In genomic region chr21:42198949-42199348, GRCh38 we compare ENCODE assay signal across 12 cellular contexts. TPM values are rescaled to one million over a fixed set of nuclear protein-coding genes. Genes with fewer than 3 reads are reported as not detected.
DNase-seq lines count a peak whose midpoint lies in the region; ATAC-seq, FAIRE-seq and TF ChIP-seq lines count a peak whose summit lies in the region.
"Had no signal": no experiment of that assay in that cellular context is flagged by ENCODE, and none has a peak within 500 bp of the region (broad histone marks: within the 10 kb centered on the region; RNA-seq: fewer than 3 reads in every experiment).

No MANE protein-coding gene starts in this region.

- H3K27me3 Mint-ChIP-seq in astrocyte (ENCODE audit: low read depth, unreplicated experiment), result peaks cover 9% of the 10 kb centered on the region
- H3K27me3 Mint-ChIP-seq: stimulated activated naive CD8-positive, alpha-beta T cell treated with anti-CD3 and anti-CD28 coated beads, Interleukin-15, Interleukin-2, amounts not matched to agents 100 ng/mL and 50 ng/mL, for 24 hours had no signal

- intact Hi-C loops in mucosa of descending colon (cut with DNase I, micrococcal nuclease) (no loop called here), left cardiac atrium (cut with DNase I) (no loop called here)

- no peaks in the 10 kb centered on the region for H3K79me2 ChIP-seq in astrocyte (ENCODE audit: insufficient read depth, low read length)

- no peak overlapping the region for H3K4me3 Mint-ChIP-seq in astrocyte (ENCODE audit: unreplicated experiment)
- H3K4me3 Mint-ChIP-seq: stimulated activated naive CD8-positive, alpha-beta T cell treated with anti-CD3 and anti-CD28 coated beads, Interleukin-15, Interleukin-2, amounts not matched to agents 100 ng/mL and 50 ng/mL, for 24 hours had no signal

- no peaks in the 10 kb centered on the region for H3K36me3 Mint-ChIP-seq in astrocyte (ENCODE audit: low read depth, unreplicated experiment)

- no peak for FAIRE-seq in astrocyte (lab: Jason Lieb, UNC)

- no peaks in the 10 kb centered on the region for H3K36me3 ChIP-seq in astrocyte (ENCODE audit: insufficient read depth, low read length)
- no peaks in the 10 kb centered on the region for H3K36me3 ChIP-seq in mucosa of descending colon (ENCODE audit: low read depth)
- H3K36me3 ChIP-seq: cardiac muscle cell had no signal

- no peak overlapping the region for H2AFZ ChIP-seq in astrocyte (ENCODE audit: low read depth, low read length)

- H3K4me1 Mint-ChIP-seq in astrocyte (ENCODE audit: low read depth, unreplicated experiment), result peaks cover 17% of the 10 kb centered on the region

- H3K9me3 ChIP-seq in astrocyte (ENCODE audit: insufficient read depth, low read depth, low read length), result no peaks in the 10 kb centered on the region
- H3K9me3 ChIP-seq in mucosa of descending colon, result no peaks in the 10 kb centered on the region

- H3K9ac ChIP-seq in astrocyte (ENCODE audit: low read length), result no peak overlapping the region

- H3K27me3 ChIP-seq in astrocyte (ENCODE audit: insufficient read depth, low read length), result no peaks in the 10 kb centered on the region
- H3K27me3 ChIP-seq: cardiac muscle cell had no signal

- peaks cover 7% of the 10 kb centered on the region for H3K4me1 ChIP-seq in astrocyte (ENCODE audit: insufficient read depth, low read length)
- peaks cover 38% of the 10 kb centered on the region for H3K4me1 ChIP-seq in mucosa of descending colon (ENCODE audit: low read depth)

- no peaks in the 10 kb centered on the region for H3K9me3 Mint-ChIP-seq in astrocyte (ENCODE audit: unreplicated experiment)
- H3K9me3 Mint-ChIP-seq: stimulated activated naive CD8-positive, alpha-beta T cell treated with anti-CD3 and anti-CD28 coated beads, Interleukin-15, Interleukin-2, amounts not matched to agents 100 ng/mL and 50 ng/mL, for 24 hours had no signal

- no peak for TF ChIP-seq POLR2A in erythroblast (IDR thresholded peaks at IDR 0.05; ENCODE audit: low read length)

- TF ChIP-seq CTCF in astrocyte (IDR thresholded peaks at IDR 0.05; ENCODE audit: insufficient read depth, low read depth, low read length) (no peak), mucosa of descending colon (IDR thresholded peaks at IDR 0.05) (no peak)

- no peak overlapping the region for H3K4me3 ChIP-seq in astrocyte (ENCODE audit: insufficient read depth, low read depth, low read length)
- H3K4me3 ChIP-seq in mucosa of descending colon, result no peak overlapping the region
- H3K4me3 ChIP-seq: cardiac muscle cell had no signal

- DNase-seq in AG20443 (ENCODE audit: low spot score) (peak; percentile 1), NCI-H2227 (lab: John Stamatoyannopoulos, UW; ENCODE audit: unreplicated experiment) (peak; percentile 69), astrocyte (ENCODE audit: low read depth) (no peak), mucosa of descending colon (no peak), erythroblast (lab: John Stamatoyannopoulos, UW) (no peak), NCI-H1092 treated with DMSO at 0.1 percent for 48 hours (lab: John Stamatoyannopoulos, UW) (no peak), left cardiac atrium (no peak)
- DNase-seq: stimulated activated CD4-positive, alpha-beta T cell treated with anti-CD3 and anti-CD28 coated beads, Interleukin-15, amount 100 ng/mL, for 24 hours had no signal

- no peaks in the 10 kb centered on the region for H4K20me1 ChIP-seq in astrocyte (ENCODE audit: insufficient read depth, low read length)

- no peak overlapping the region for H3K4me2 ChIP-seq in astrocyte (ENCODE audit: low read length)

- peak overlapping the region; percentile 50 for H3K27ac Mint-ChIP-seq in astrocyte (ENCODE audit: unreplicated experiment)
- H3K27ac Mint-ChIP-seq: stimulated activated naive CD8-positive, alpha-beta T cell treated with anti-CD3 and anti-CD28 coated beads, Interleukin-15, Interleukin-2, amounts not matched to agents 100 ng/mL and 50 ng/mL, for 24 hours had no signal

- ATAC-seq in mucosa of descending colon (peak; percentile 38), left cardiac atrium (no peak), GM18502 (IDR thresholded peaks at IDR 0.05; ENCODE audit: poor library complexity, unreplicated experiment) (no peak)

- no peak overlapping the region for H3K27ac ChIP-seq in astrocyte (ENCODE audit: low read depth, low read length)
- H3K27ac ChIP-seq: C4-2B, cardiac muscle cell had no signal

RNA-seq across cellular contexts. Expression of gene ABCG1, which starts 20.0 kb away (rescaled TPM):
- total RNA-seq in astrocyte (1.3 and 1.9 TPM in 2 replicates), mucosa of descending colon (10 to 100 TPM; 44.4 to 67.0 (median 56.8) TPM), left cardiac atrium (10 to 100 TPM in 1 of 2 donors, 1 to 10 TPM in 1; 6.3 to 13.5 TPM)

Comparison
In these comparisons a context has a peak if more than half of its experiments do, and no peak if none do; other contexts are left out.
1. DNase-seq: peak in AG20443 (single experiment) and NCI-H2227 (single experiment); none in astrocyte (single experiment), mucosa of descending colon (0 of 3), erythroblast (0 of 2), NCI-H1092 treated with DMSO at 0.1 percent for 48 hours (single experiment) and left cardiac atrium (single experiment).